ENCODE assay signal across 30 cellular contexts in the genomic region with DNA sequence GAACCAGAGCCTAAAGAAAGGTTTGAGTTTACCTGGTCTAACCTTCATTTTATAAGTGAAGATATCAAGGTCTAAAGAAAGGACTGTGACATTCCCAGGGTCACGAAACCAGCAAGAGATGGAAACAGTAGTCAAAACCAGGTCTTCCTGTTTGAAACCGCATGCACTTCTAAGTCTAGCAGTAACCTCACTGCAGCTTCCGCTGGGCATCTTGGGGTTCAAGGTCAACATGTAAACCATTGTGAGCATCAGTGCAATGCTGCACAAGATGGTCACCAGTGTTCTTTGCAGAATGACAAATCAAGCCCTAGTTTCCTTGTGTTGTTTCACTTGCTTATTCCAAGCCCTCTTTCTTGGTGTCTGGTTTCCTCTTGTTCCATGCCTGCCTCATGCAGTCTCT.
"Had no signal": no experiment of that assay in that cellular context is flagged by ENCODE, and none has a peak within 500 bp of the region (broad histone marks: within the 10 kb centered on the region; RNA-seq: fewer than 3 reads in every experiment).

No MANE protein-coding gene starts in this region.

- H3K4me3 ChIP-seq: esophagus muscularis mucosa, gastroesophageal sphincter had no signal

- H3K27me3 ChIP-seq: brain microvascular endothelial cell, esophagus muscularis mucosa had no signal

- FAIRE-seq: astrocyte, colon had no signal

- H3K36me3 ChIP-seq: brain microvascular endothelial cell, esophagus muscularis mucosa, gastroesophageal sphincter had no signal

- H3K27ac ChIP-seq: brain microvascular endothelial cell, esophagus muscularis mucosa, gastroesophageal sphincter, VCaP had no signal

- H3K9me3 ChIP-seq: esophagus muscularis mucosa, gastroesophageal sphincter had no signal

- H3K27ac Mint-ChIP-seq: activated CD4-positive, alpha-beta memory T cell treated with anti-CD3 and anti-CD28 coated beads, Interleukin-2, amount 10 ng/mL, durations not matched to agents 7 days and 5 days; activated CD4-positive, alpha-beta T cell treated with anti-CD3 and anti-CD28 coated beads, Interleukin-2, amount 10 ng/mL, durations not matched to agents 7 days and 5 days; activated naive CD4-positive, alpha-beta T cell treated with anti-CD3 and anti-CD28 coated beads, Interleukin-2, amount 10 ng/mL, durations not matched to agents 7 days and 5 days; activated naive CD8-positive, alpha-beta T cell; activated T-cell treated with anti-CD3 and anti-CD28 coated beads, Interleukin-2, amount 50 U/mL, for 24 hours; activated T-cell treated with anti-CD3 and anti-CD28 coated beads, Interleukin-2, amount 50 U/mL, for 72 hours; effector memory CD8-positive, alpha-beta T cell; WTC11 had no signal

- DNase-seq: activated CD4-positive, alpha-beta memory T cell treated with anti-CD3 and anti-CD28 coated beads, Interleukin-2, amount 10 ng/mL, durations not matched to agents 7 days and 5 days; activated CD4-positive, alpha-beta T cell treated with anti-CD3 and anti-CD28 coated beads for 1 hour; activated CD4-positive, alpha-beta T cell treated with anti-CD3 and anti-CD28 coated beads for 4 hours; activated CD4-positive, alpha-beta T cell treated with anti-CD3 and anti-CD28 coated beads, Interleukin-2, amount 10 ng/mL, durations not matched to agents 7 days and 5 days; activated CD4-positive, alpha-beta T cell treated with anti-CD3 and anti-CD28 coated beads, Interleukin-2, amount 50 U/mL, for 4 hours; activated CD8-positive, alpha-beta memory T cell treated with anti-CD3 and anti-CD28 coated beads, Interleukin-2, amount 50 U/mL, for 48 hours; activated gamma-delta T cell; activated naive CD4-positive, alpha-beta T cell; activated naive CD4-positive, alpha-beta T cell treated with anti-CD3 and anti-CD28 coated beads, Interleukin-2, amount 10 ng/mL, durations not matched to agents 7 days and 5 days; activated T-cell treated with anti-CD3 and anti-CD28 coated beads for 4 hours; activated T-cell treated with anti-CD3 and anti-CD28 coated beads, Interleukin-2, amount 50 U/mL, for 24 hours; activated T-cell treated with anti-CD3 and anti-CD28 coated beads, Interleukin-2, amount 50 U/mL, for 72 hours; amniotic stem cell; anterior cingulate cortex; brain microvascular endothelial cell; caudate nucleus; cortex of kidney; dermis blood vessel endothelial cell; effector CD4-positive, alpha-beta T cell; effector memory CD8-positive, alpha-beta T cell; erythroblast; foreskin melanocyte; T-helper 2 cell had no signal

- H3K4me1 ChIP-seq: esophagus muscularis mucosa, gastroesophageal sphincter had no signal

- H3K9me3 Mint-ChIP-seq: activated CD4-positive, alpha-beta memory T cell treated with anti-CD3 and anti-CD28 coated beads, Interleukin-2, amount 10 ng/mL, durations not matched to agents 7 days and 5 days; activated CD4-positive, alpha-beta T cell treated with anti-CD3 and anti-CD28 coated beads, Interleukin-2, amount 10 ng/mL, durations not matched to agents 7 days and 5 days; activated naive CD4-positive, alpha-beta T cell treated with anti-CD3 and anti-CD28 coated beads, Interleukin-2, amount 10 ng/mL, durations not matched to agents 7 days and 5 days; activated T-cell treated with anti-CD3 and anti-CD28 coated beads, Interleukin-2, amount 50 U/mL, for 24 hours; activated T-cell treated with anti-CD3 and anti-CD28 coated beads, Interleukin-2, amount 50 U/mL, for 72 hours; effector memory CD8-positive, alpha-beta T cell had no signal

- H3K36me3 Mint-ChIP-seq: activated naive CD4-positive, alpha-beta T cell treated with anti-CD3 and anti-CD28 coated beads, Interleukin-2, amount 10 ng/mL, durations not matched to agents 7 days and 5 days; activated naive CD8-positive, alpha-beta T cell; WTC11 had no signal

- H3K4me1 Mint-ChIP-seq: activated CD4-positive, alpha-beta memory T cell treated with anti-CD3 and anti-CD28 coated beads, Interleukin-2, amount 10 ng/mL, durations not matched to agents 7 days and 5 days; activated CD4-positive, alpha-beta T cell treated with anti-CD3 and anti-CD28 coated beads, Interleukin-2, amount 10 ng/mL, durations not matched to agents 7 days and 5 days; activated naive CD4-positive, alpha-beta T cell treated with anti-CD3 and anti-CD28 coated beads, Interleukin-2, amount 10 ng/mL, durations not matched to agents 7 days and 5 days had no signal

- H3K27me3 Mint-ChIP-seq: activated CD4-positive, alpha-beta memory T cell treated with anti-CD3 and anti-CD28 coated beads, Interleukin-2, amount 10 ng/mL, durations not matched to agents 7 days and 5 days; activated CD4-positive, alpha-beta T cell treated with anti-CD3 and anti-CD28 coated beads, Interleukin-2, amount 10 ng/mL, durations not matched to agents 7 days and 5 days; activated naive CD4-positive, alpha-beta T cell treated with anti-CD3 and anti-CD28 coated beads, Interleukin-2, amount 10 ng/mL, durations not matched to agents 7 days and 5 days had no signal

- H3K4me3 Mint-ChIP-seq: activated CD4-positive, alpha-beta memory T cell treated with anti-CD3 and anti-CD28 coated beads, Interleukin-2, amount 10 ng/mL, durations not matched to agents 7 days and 5 days; activated CD4-positive, alpha-beta T cell treated with anti-CD3 and anti-CD28 coated beads, Interleukin-2, amount 10 ng/mL, durations not matched to agents 7 days and 5 days; activated naive CD4-positive, alpha-beta T cell treated with anti-CD3 and anti-CD28 coated beads, Interleukin-2, amount 10 ng/mL, durations not matched to agents 7 days and 5 days; activated naive CD8-positive, alpha-beta T cell; activated T-cell treated with anti-CD3 and anti-CD28 coated beads, Interleukin-2, amount 50 U/mL, for 24 hours; activated T-cell treated with anti-CD3 and anti-CD28 coated beads, Interleukin-2, amount 50 U/mL, for 72 hours; effector memory CD8-positive, alpha-beta T cell; WTC11 had no signal
